ENCODE assay signal across 8 cellular contexts in the genomic region with DNA sequence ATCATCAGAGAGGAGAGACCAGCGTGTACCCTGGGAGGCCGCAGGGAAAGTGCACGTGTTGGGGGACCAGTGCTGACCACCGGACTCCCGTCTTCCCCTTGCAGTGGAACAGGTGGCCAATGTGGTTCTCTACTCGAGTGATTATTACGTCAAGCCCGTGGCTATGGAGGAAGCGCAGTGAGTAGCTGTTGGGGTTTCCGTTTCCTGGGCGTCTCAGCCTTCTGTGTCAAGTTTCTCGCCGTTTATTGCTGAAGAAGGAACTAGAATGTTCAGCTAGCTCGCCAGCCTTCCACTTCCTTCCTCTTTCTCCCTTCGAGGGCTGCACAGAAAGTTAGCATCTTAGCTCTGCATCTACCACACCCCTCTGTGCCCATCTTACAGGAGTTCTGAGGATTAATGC.
DNase-seq lines count a peak whose midpoint lies in the region; ATAC-seq and TF ChIP-seq lines count a peak whose summit lies in the region.

No MANE protein-coding gene starts in this region.

- ATAC-seq in HG02840 (IDR thresholded peaks at IDR 0.05; ENCODE audit: low FRiP score, unreplicated experiment), result peak; percentile 87

- no peaks in the 10 kb centered on the region for H3K9me3 ChIP-seq in mucosa of rectum (ENCODE audit: control insufficient read depth in 2 of 2, low read length in 2 of 2)

- peak overlapping the region; percentile 64 to 85 for H3K27ac ChIP-seq in mucosa of rectum (ENCODE audit: low read depth in 2 of 2, low read length in 2 of 2)

- no peaks in the 10 kb centered on the region for H3K36me3 ChIP-seq in mucosa of rectum (ENCODE audit: control insufficient read depth in 2 of 2, insufficient read depth in 2 of 2, low read length in 2 of 2)

- no peaks in the 10 kb centered on the region for H3K27me3 ChIP-seq in mucosa of rectum (ENCODE audit: control insufficient read depth in 2 of 2, insufficient read depth in 2 of 2, low read length in 2 of 2)

- peak; percentile 43 for TF ChIP-seq POLR2A in GM15510 (IDR thresholded peaks at IDR 0.05; ENCODE audit: borderline replicate concordance, extremely low read depth, insufficient read length)

- peak overlapping the region in 1 of 2 donors; percentile 48 for H3K4me3 ChIP-seq in mucosa of rectum (ENCODE audit: low read length in 2 of 2)

- DNase-seq in SIG-M5 (lab: John Stamatoyannopoulos, UW), result peak; percentile 97
- peak; percentile 62 for DNase-seq in activated gamma-delta T cell treated with anti-CD3 and anti-CD28 coated beads, Interleukin-2, amount 50 U/mL, for 16 hours (ENCODE audit: low read depth)
- peak; percentile 32 for DNase-seq in superior temporal gyrus (ENCODE audit: extremely low spot score)
- no peak for DNase-seq in NCI-H187 treated with DMSO at 0.1 percent for 48 hours (lab: John Stamatoyannopoulos, UW)
- DNase-seq in NCI-H2227 treated with DMSO at 0.1 percent for 48 hours (lab: John Stamatoyannopoulos, UW), result no peak

- H3K4me1 ChIP-seq in mucosa of rectum (ENCODE audit: control insufficient read depth in 2 of 2, insufficient read depth in 2 of 2, low read length in 2 of 2), result peaks cover 5 to 14% of the 10 kb centered on the region in 2 donors

- no peak overlapping the region for H3K9ac ChIP-seq in mucosa of rectum (ENCODE audit: low read depth in 1 of 2, low read length in 2 of 2)

Comparison
In these comparisons a context has a peak if more than half of its experiments do, and no peak if none do; other contexts are left out.
1. DNase-seq: peak in SIG-M5 (single experiment), activated gamma-delta T cell treated with anti-CD3 and anti-CD28 coated beads, Interleukin-2, amount 50 U/mL, for 16 hours (single experiment) and superior temporal gyrus (single experiment); none in NCI-H187 treated with DMSO at 0.1 percent for 48 hours (single experiment) and NCI-H2227 treated with DMSO at 0.1 percent for 48 hours (single experiment).